ENCODE assay signal across 8 cellular contexts in the genomic region with DNA sequence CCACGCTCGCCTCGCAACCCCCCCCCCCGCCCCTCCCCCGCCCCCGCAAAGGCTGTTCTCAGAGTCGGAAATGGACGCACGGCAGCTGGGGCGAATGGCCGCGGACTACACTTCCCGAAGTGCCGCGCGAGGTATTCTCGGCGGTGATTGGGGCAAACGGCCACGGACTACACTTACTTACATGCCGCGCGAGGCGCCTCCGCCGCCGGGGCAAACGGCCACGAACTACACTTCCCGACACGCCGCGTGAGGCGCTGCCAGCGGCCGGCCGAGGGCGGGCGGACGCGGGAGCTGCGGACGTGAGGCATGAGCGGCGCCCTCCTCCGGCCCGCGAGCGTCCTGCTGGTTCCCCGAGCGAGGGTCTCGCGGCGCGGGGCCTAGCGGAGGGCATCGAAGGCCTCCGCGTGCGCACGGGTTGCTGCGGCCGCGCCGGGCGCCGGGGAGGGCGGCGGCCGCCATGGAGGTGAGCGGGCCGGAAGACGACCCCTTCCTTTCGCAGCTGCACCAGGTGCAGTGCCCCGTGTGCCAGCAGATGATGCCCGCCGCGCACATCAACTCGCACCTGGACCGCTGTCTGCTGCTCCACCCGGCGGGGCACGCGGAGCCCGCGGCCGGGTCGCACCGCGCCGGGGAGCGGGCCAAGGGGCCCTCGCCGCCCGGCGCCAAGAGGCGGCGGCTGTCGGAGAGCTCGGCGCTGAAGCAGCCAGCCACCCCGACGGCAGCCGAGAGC. TPM values are rescaled to one million over a fixed set of nuclear protein-coding genes. Genes with fewer than 3 reads are reported as not detected.
DNase-seq lines count a peak whose midpoint lies in the region; TF ChIP-seq lines count a peak whose summit lies in the region.

WRNIP1 (plus strand) TSS at position 228 of the 730 bp plus-strand sequence; CDS start at position 458, 230 bp downstream.

- H3K4me1 ChIP-seq in ES-I3 (ENCODE audit: insufficient read depth, low read length) (peaks cover 10% of the 10 kb centered on the region), HAP-1 (peaks cover 29% of the 10 kb centered on the region), stomach smooth muscle (ENCODE audit: control insufficient read depth, insufficient read depth, low read length) (peaks cover 29% of the 10 kb centered on the region)

- DNase-seq in HAP-1 (ENCODE audit: low spot score in 2 of 2) (peak; percentile 97), MG63 (peak; percentile 97), SHP77 treated with DMSO at 0.1 percent for 48 hours (lab: John Stamatoyannopoulos, UW) (peak; percentile 97), activated gamma-delta T cell (lab: John Stamatoyannopoulos, UW) (peak; percentile 96), fibroblast of villous mesenchyme (ENCODE audit: low read depth) (peak; percentile 99), neural crest cell (ENCODE audit: low read depth, low spot score) (peak; percentile 92)

- H3K9me3 ChIP-seq in ES-I3 (ENCODE audit: control insufficient read depth, insufficient read depth, low read length) (no peaks in the 10 kb centered on the region), HAP-1 (no peaks in the 10 kb centered on the region), MG63 (no peaks in the 10 kb centered on the region), stomach smooth muscle (ENCODE audit: control insufficient read depth in 2 of 2, low read length in 2 of 2) (no peaks in the 10 kb centered on the region)

- H3K36me3 ChIP-seq in ES-I3 (ENCODE audit: insufficient read depth, low read length) (no peaks in the 10 kb centered on the region), HAP-1 (replicated peaks) (no peaks in the 10 kb centered on the region), MG63 (peaks cover 13% of the 10 kb centered on the region), stomach smooth muscle (ENCODE audit: control insufficient read depth in 2 of 2, insufficient read depth in 2 of 2, low read length in 2 of 2) (peaks cover 0 to 2% of the 10 kb centered on the region in 2 donors)

- H3K36me3 Mint-ChIP-seq in neural crest cell (ENCODE audit: low read depth) = peaks cover 4% of the 10 kb centered on the region

- peaks cover 5% of the 10 kb centered on the region for H3K9me3 Mint-ChIP-seq in neural crest cell

- peak within 1 kb of the TSS; percentile 94 for H3K4me3 Mint-ChIP-seq in neural crest cell

- H3K27me3 ChIP-seq in HAP-1 (ENCODE audit: low read depth) (no peaks in the 10 kb centered on the region), MG63 (no peaks in the 10 kb centered on the region), stomach smooth muscle (ENCODE audit: control insufficient read depth in 1 of 2, insufficient read depth in 2 of 2, low read length in 2 of 2) (no peaks in the 10 kb centered on the region)

- peak within 1 kb of the TSS; percentile 92 for H3K27ac Mint-ChIP-seq in neural crest cell (ENCODE audit: unreplicated experiment)

- H3K4me3 ChIP-seq in HAP-1 (peak within 1 kb of the TSS; percentile 66), MG63 (peak within 1 kb of the TSS; percentile 65), fibroblast of villous mesenchyme (ENCODE audit: low read depth, low read length) (peak within 1 kb of the TSS; percentile 86), stomach smooth muscle (ENCODE audit: low read length in 2 of 2) (peak within 1 kb of the TSS; percentile 84 to 93)

- H3K4me1 Mint-ChIP-seq in neural crest cell = peaks cover 40% of the 10 kb centered on the region

- peak; percentile 53 for TF ChIP-seq CTCF in fibroblast of villous mesenchyme (IDR thresholded peaks at IDR 0.05; ENCODE audit: insufficient read depth, low read depth, low read length)
- TF ChIP-seq CTCF in neural crest cell (conservative IDR thresholded peaks at IDR 0.05) = peak; percentile 70

- H3K27me3 Mint-ChIP-seq in neural crest cell (ENCODE audit: low read depth) = no peaks in the 10 kb centered on the region

- H3K9ac ChIP-seq in ES-I3 (ENCODE audit: low read depth, low read length) (peak within 1 kb of the TSS; percentile 80), stomach smooth muscle (ENCODE audit: low read length in 2 of 2) (peak within 1 kb of the TSS; percentile 81 to 89)

- peak within 1 kb of the TSS; percentile 88 for H3K27ac ChIP-seq in stomach smooth muscle (ENCODE audit: low read length)

- in situ Hi-C loops in HAP-1 (cut with MboI; ENCODE audit: low sequenced_read_pairs) = no loop called here

RNA-seq across cellular contexts. Expression of gene WRNIP1, which starts in this region (rescaled TPM):
- 41.7 and 53.3 TPM in 2 replicates for total RNA-seq in MG63 (2014; rRNA removed; shearing (Covaris generic); ENCODE audit: low replicate concordance)
- total RNA-seq in fibroblast of villous mesenchyme (35.1 and 38.0 TPM in 2 replicates), neural crest cell (44.5 and 46.2 TPM in 2 replicates)

Comparison
In these comparisons a context has a peak if more than half of its experiments do, and no peak if none do; other contexts are left out.
1. Peak in every context shown above with its lines: DNase-seq, H3K4me3 ChIP-seq and H3K27ac ChIP-seq.